In genomic region chr10:81068446-81068845, GRCh38 we compare ENCODE assay signal across 16 cellular contexts.
"Had no signal": no experiment of that assay in that cellular context is flagged by ENCODE, and none has a peak within 500 bp of the region (broad histone marks: within the 10 kb centered on the region; RNA-seq: fewer than 3 reads in every experiment).

No MANE protein-coding gene starts in this region.

- H3K36me3 Mint-ChIP-seq: immature natural killer cell; naive B cell; stimulated activated memory B cell treated with anti-CD40 and anti-IgM and Interleukin-4, amounts not matched to agents 10 μg/mL and 1 μg/mL and 100 μg/mL, for 72 hours had no signal

- H3K4me1 Mint-ChIP-seq: immature natural killer cell; naive B cell; nephron; stimulated activated memory B cell treated with anti-CD40 and anti-IgM and Interleukin-4, amounts not matched to agents 10 μg/mL and 1 μg/mL and 100 μg/mL, for 72 hours had no signal

- DNase-seq: foreskin keratinocyte; immature natural killer cell; kidney; left cardiac atrium; left ventricle myocardium inferior; mesenchymal stem cell; midbrain; naive B cell; right cardiac atrium; stimulated activated CD4-positive, alpha-beta T cell treated with anti-CD3 and anti-CD28 coated beads, Interleukin-2, amount 100 ng/mL, for 48 hours; testis; upper lobe of right lung had no signal

- H3K4me3 Mint-ChIP-seq: dendritic cell treated with granulocyte-macrophage colony-stimulating factor and Interleukin-4, amounts not matched to agents 40 ng/mL and 50 ng/mL, for 4 days; immature natural killer cell; naive B cell; nephron; stimulated activated memory B cell treated with anti-CD40 and anti-IgM and Interleukin-4, amounts not matched to agents 10 μg/mL and 1 μg/mL and 100 μg/mL, for 72 hours; stimulated activated naive CD8-positive, alpha-beta T cell treated with anti-CD3 and anti-CD28 coated beads, Interleukin-15, Interleukin-2, amounts not matched to agents 100 ng/mL and 50 ng/mL, for 24 hours had no signal

- H3K27me3 Mint-ChIP-seq: dendritic cell treated with granulocyte-macrophage colony-stimulating factor and Interleukin-4, amounts not matched to agents 40 ng/mL and 50 ng/mL, for 4 days; stimulated activated memory B cell treated with anti-CD40 and anti-IgM and Interleukin-4, amounts not matched to agents 10 μg/mL and 1 μg/mL and 100 μg/mL, for 72 hours; stimulated activated naive CD8-positive, alpha-beta T cell treated with anti-CD3 and anti-CD28 coated beads, Interleukin-15, Interleukin-2, amounts not matched to agents 100 ng/mL and 50 ng/mL, for 24 hours had no signal

- H3K27ac Mint-ChIP-seq: dendritic cell treated with granulocyte-macrophage colony-stimulating factor and Interleukin-4, amounts not matched to agents 40 ng/mL and 50 ng/mL, for 4 days; immature natural killer cell; naive B cell; nephron; stimulated activated memory B cell treated with anti-CD40 and anti-IgM and Interleukin-4, amounts not matched to agents 10 μg/mL and 1 μg/mL and 100 μg/mL, for 72 hours; stimulated activated naive CD8-positive, alpha-beta T cell treated with anti-CD3 and anti-CD28 coated beads, Interleukin-15, Interleukin-2, amounts not matched to agents 100 ng/mL and 50 ng/mL, for 24 hours had no signal

- ATAC-seq: foreskin keratinocyte; left cardiac atrium; right cardiac atrium; stimulated activated memory B cell treated with anti-CD40 and anti-IgM and Interleukin-4, amounts not matched to agents 10 μg/mL and 1 μg/mL and 100 μg/mL, for 72 hours; upper lobe of right lung had no signal

- H3K9me3 Mint-ChIP-seq: dendritic cell treated with granulocyte-macrophage colony-stimulating factor and Interleukin-4, amounts not matched to agents 40 ng/mL and 50 ng/mL, for 4 days; nephron had no signal
